ENCODE assay signal across 8 cellular contexts in genomic region chr13:114226699-114227323, GRCh38.
DNase-seq lines count a peak whose midpoint lies in the region; ATAC-seq and FAIRE-seq lines count a peak whose summit lies in the region.

No MANE protein-coding gene starts in this region.

- ATAC-seq in HG03135 (IDR thresholded peaks at IDR 0.05; ENCODE audit: unreplicated experiment), result peak; percentile 74

- in situ Hi-C loops in ACHN (cut with HindIII; ENCODE audit: low pct_ligation_motif_present, low pct_unique_long_range_greater_than_20kb, low sequenced_read_pairs), result no loop called here

- FAIRE-seq in GM18507 (lab: Jason Lieb, UNC), result peak; percentile 95

- DNase-seq in ACHN (peak; percentile 76), GM18507 (ENCODE audit: extremely low spot score, insufficient read length, low read depth) (peak; percentile 63), NCI-H2227 treated with DMSO at 0.1 percent for 48 hours (lab: John Stamatoyannopoulos, UW) (peak; percentile 75), left kidney (ENCODE audit: low read depth, low spot score) (peak; percentile 95)
- DNase-seq in activated CD4-positive, alpha-beta T cell treated with anti-CD3 and anti-CD28 coated beads for 1 hour, result peak; percentile 77
- peak; percentile 75 for DNase-seq in central memory CD4-positive, alpha-beta T cell
- DNase-seq in stimulated activated CD4-positive, alpha-beta T cell treated with anti-CD3 and anti-CD28 coated beads, Interleukin-4, amount 100 ng/mL, for 1 hour, result peak; percentile 84

Comparison
In these comparisons a context has a peak if more than half of its experiments do, and no peak if none do; other contexts are left out.
1. Peak in every context shown above with its lines: DNase-seq and ATAC-seq.